Comparison of ENCODE assay signal across 1 cellular context in genomic region chr17:77504652-77505459, GRCh38.
TF ChIP-seq lines count a peak whose summit lies in the region.

No MANE protein-coding gene starts in this region.

TF ChIP-seq in K562, 482 proteins besides CTCF, POLR2A, EP300 and RAD21 (continued from another document):
- TF ChIP-seq CHD4 (IDR thresholded peaks at IDR 0.05; ENCODE audit: insufficient read depth, insufficient replicate concordance, low read depth, low read length, poor library complexity, severe bottlenecking) (no peak), NFE2L1 (tag; IDR thresholded peaks at IDR 0.05; ENCODE audit: borderline replicate concordance, low read depth) (no peak), MAFK (IDR thresholded peaks at IDR 0.05; ENCODE audit: low read length) (no peak), EGR1 (conservative IDR thresholded peaks at IDR 0.05) (peak; percentile 50), ZSCAN32 (CRISPR knock-in tag; IDR thresholded peaks at IDR 0.05) (no peak), ZBTB5 (IDR thresholded peaks at IDR 0.05) (no peak)
